ENCODE assay signal across 12 cellular contexts in the genomic region with DNA sequence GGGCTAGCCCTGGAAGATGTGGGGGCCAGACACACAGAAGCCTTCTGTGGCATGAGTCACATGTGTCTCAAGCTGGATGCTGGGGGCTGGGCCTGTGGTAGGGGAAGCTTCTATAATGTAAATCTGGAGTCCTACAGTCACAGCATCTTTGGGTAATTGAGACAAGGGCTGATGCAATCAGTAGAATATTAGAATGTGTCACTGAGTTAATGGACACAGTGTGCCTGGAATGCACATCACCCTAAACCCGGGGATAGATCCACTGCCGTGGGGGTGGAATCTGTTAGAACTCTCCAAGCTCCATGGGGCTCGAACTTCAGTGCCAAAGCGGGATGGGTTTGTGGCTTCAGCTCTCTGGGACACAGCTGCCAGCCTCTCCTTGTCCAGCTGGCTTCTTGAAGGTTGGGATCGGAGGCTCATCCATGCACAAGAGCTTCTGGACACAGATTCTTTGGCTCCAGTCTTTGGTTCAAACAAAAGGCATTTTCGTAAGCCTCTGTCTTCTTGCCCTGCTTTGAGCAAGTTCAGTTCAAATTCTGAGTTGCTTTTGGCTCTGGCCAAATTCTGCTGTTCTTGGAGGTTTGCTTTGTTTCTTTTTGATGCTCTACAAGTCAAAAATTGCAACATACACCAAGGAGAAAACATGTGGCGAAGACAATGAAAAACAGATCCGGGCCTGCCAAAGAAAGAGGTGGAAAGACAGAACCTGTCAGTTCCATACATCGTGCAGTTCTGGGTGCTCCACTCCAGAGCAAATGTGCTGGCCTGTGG.
A peak's percentile ranks its signal among the peaks of the same experiment; 100 is the strongest.
DNase-seq lines count a peak whose midpoint lies in the region; FAIRE-seq and TF ChIP-seq lines count a peak whose summit lies in the region.
"Had no signal": no experiment of that assay in that cellular context is flagged by ENCODE, and none has a peak within 500 bp of the region (broad histone marks: within the 10 kb centered on the region; RNA-seq: fewer than 3 reads in every experiment).

No MANE protein-coding gene starts in this region.

- DNase-seq in HTR-8/SVneo (ENCODE audit: insufficient read length, low spot score): peak; percentile 27
- peak in 1 of 2 donors; percentile 59 for DNase-seq in breast epithelium (ENCODE audit: low spot score in 2 of 2)
- DNase-seq in hepatic stellate cell (ENCODE audit: low spot score): peak; percentile 64
- DNase-seq in tibial nerve (ENCODE audit: low spot score in 2 of 2): peak; percentile 60 to 69
- DNase-seq in amniotic stem cell (lab: John Stamatoyannopoulos, UW): no peak
- DNase-seq in iPS-NIHi7 (ENCODE audit: extremely low spot score): no peak
- DNase-seq in NCI-H146 (lab: John Stamatoyannopoulos, UW): no peak
- DNase-seq: activated gamma-delta T cell; effector memory CD4-positive, alpha-beta T cell; NCI-H1417; WERI-Rb-1 had no signal

- TF ChIP-seq EP300 in tibial nerve (IDR thresholded peaks at IDR 0.05): peak in 1 of 2 donors; percentile 87

- H3K27ac ChIP-seq in breast epithelium (peak overlapping the region; percentile 59 to 87), tibial nerve (peak overlapping the region in 3 of 4 donors; percentile 27 to 69 (median 60))
- H3K27ac ChIP-seq: WERI-Rb-1 had no signal

- H3K4me1 ChIP-seq in breast epithelium (no peaks in the 10 kb centered on the region), tibial nerve (peaks cover 0 to 42% (median 13%) of the 10 kb centered on the region in 4 donors)

- H3K27me3 ChIP-seq in breast epithelium (no peaks in the 10 kb centered on the region), tibial nerve (no peaks in the 10 kb centered on the region)

- WGBS in tibial nerve, 2 donors: 44 to 46% methylated on average over 9 of the region's 9 CpGs

- FAIRE-seq in HTR-8/SVneo (lab: Jason Lieb, UNC): peak; percentile 64
- FAIRE-seq: islet of Langerhans had no signal

- H3K36me3 ChIP-seq in breast epithelium (no peaks in the 10 kb centered on the region), tibial nerve (no peaks in the 10 kb centered on the region)
- H3K36me3 ChIP-seq: WERI-Rb-1 had no signal

- H3K9me3 ChIP-seq in breast epithelium: no peaks in the 10 kb centered on the region
- no peaks in the 10 kb centered on the region for H3K9me3 ChIP-seq in tibial nerve

- intact Hi-C loops in breast epithelium (cut with DNase I; ENCODE audit: low total_unique reads): no loop called here

- TF ChIP-seq POLR2A in breast epithelium (IDR thresholded peaks at IDR 0.05): no peak
- no peak for TF ChIP-seq POLR2A in tibial nerve (IDR thresholded peaks at IDR 0.05)

- H3K4me3 ChIP-seq in breast epithelium (peak overlapping the region in 1 of 3 donors; percentile 31), tibial nerve (no peak overlapping the region)

- no peak for TF ChIP-seq CTCF in breast epithelium (IDR thresholded peaks at IDR 0.05)
- no peak for TF ChIP-seq CTCF in tibial nerve (IDR thresholded peaks at IDR 0.05)

Comparison
In these comparisons a context has a peak if more than half of its experiments do, and no peak if none do; other contexts are left out.
1. DNase-seq: peak in HTR-8/SVneo (single experiment), hepatic stellate cell (single experiment) and tibial nerve (2 of 2); none in amniotic stem cell (single experiment), iPS-NIHi7 (single experiment) and NCI-H146 (single experiment).